In genomic region chr19:48634424-48635262, GRCh38 we compare ENCODE assay signal across 1 cellular context.
TF ChIP-seq lines count a peak whose summit lies in the region.

No MANE protein-coding gene starts in this region.

TF ChIP-seq in K562, 482 proteins besides CTCF, POLR2A, EP300 and RAD21 (continued from another document and continues in another):
- TF ChIP-seq ZNF318 (IDR thresholded peaks at IDR 0.05; ENCODE audit: borderline replicate concordance in 1 of 2, low read depth in 1 of 2) (peak in 1 of 2 experiments; percentile 42; a peak in 1 of 4 replicates), CHD4 (IDR thresholded peaks at IDR 0.05; ENCODE audit: insufficient read depth, insufficient replicate concordance, low read depth, low read length, poor library complexity, severe bottlenecking) (peak; percentile 33), USF2 (CRISPR knock-in tag; IDR thresholded peaks at IDR 0.05) (peak; percentile 96), GTF2A2 (tag; IDR thresholded peaks at IDR 0.05) (no peak), SMARCA4 (IDR thresholded peaks at IDR 0.05) (no peak), RFX7 (CRISPR knock-in tag; IDR thresholded peaks at IDR 0.05) (no peak), EHMT2 (IDR thresholded peaks at IDR 0.05) (no peak), ZNF133 (CRISPR knock-in tag; IDR thresholded peaks at IDR 0.05) (no peak), EGR1 (conservative IDR thresholded peaks at IDR 0.05) (peak; percentile 82), SRF (CRISPR knock-in tag; IDR thresholded peaks at IDR 0.05) (no peak; a peak in 2 of 4 replicates), ZNF324 (CRISPR knock-in tag; IDR thresholded peaks at IDR 0.05) (peak; percentile 37; the same call in 1 of the 2 replicates), CEBPG (CRISPR knock-in tag; IDR thresholded peaks at IDR 0.05) (no peak), CEBPG (tag; conservative IDR thresholded peaks at IDR 0.05 in 1 of 2, IDR thresholded peaks at IDR 0.05 in 1 of 2) (no peak), ZFP30 (CRISPR knock-in tag; IDR thresholded peaks at IDR 0.05; ENCODE audit: borderline replicate concordance) (no peak), ETV1 (tag; conservative IDR thresholded peaks at IDR 0.05; ENCODE audit: low read depth) (peak; percentile 57; the same call in 1 of the 2 replicates), PML (IDR thresholded peaks at IDR 0.05; ENCODE audit: low read length) (peak; percentile 16; the same call in 1 of the 2 replicates), CHD1 (IDR thresholded peaks at IDR 0.05; ENCODE audit: low read length) (no peak), MCM3 (IDR thresholded peaks at IDR 0.05) (no peak), POLR2H (tag; IDR thresholded peaks at IDR 0.05; ENCODE audit: low read depth) (peak; percentile 62; the same call in 1 of the 2 replicates), UBTF (IDR thresholded peaks at IDR 0.05; ENCODE audit: borderline replicate concordance in 1 of 2, low read depth in 2 of 2, low read length in 2 of 2) (no peak), CCNT2 (IDR thresholded peaks at IDR 0.05; ENCODE audit: borderline replicate concordance, extremely low read depth, insufficient read length, low read depth, low read length) (peak; percentile 96), ZNF197 (CRISPR knock-in tag; IDR thresholded peaks at IDR 0.05; ENCODE audit: low read depth) (no peak), ILK (tag; IDR thresholded peaks at IDR 0.05; ENCODE audit: borderline replicate concordance, low read depth) (no peak), BRF2 (IDR thresholded peaks at IDR 0.05; ENCODE audit: borderline replicate concordance, insufficient read depth, insufficient read length) (no peak), FOXA3 (CRISPR knock-in tag; conservative IDR thresholded peaks at IDR 0.05 in 1 of 2, IDR thresholded peaks at IDR 0.05 in 1 of 2) (no peak), NONO (IDR thresholded peaks at IDR 0.05; ENCODE audit: low read depth in 2 of 2, low read length in 1 of 2) (peak in 1 of 2 experiments; percentile 94; a peak in 2 of 4 replicates), MIER1 (IDR thresholded peaks at IDR 0.05; ENCODE audit: low read depth) (no peak), U2AF2 (optimal IDR thresholded peaks at IDR 0.05; ENCODE audit: low read depth, low read length) (no peak), WHSC1 (IDR thresholded peaks at IDR 0.05; ENCODE audit: low read length) (no peak), HLTF (IDR thresholded peaks at IDR 0.05) (no peak), ZFPM2 (CRISPR knock-in tag; IDR thresholded peaks at IDR 0.05) (no peak), BRD9 (IDR thresholded peaks at IDR 0.05; ENCODE audit: low read depth, partially characterized antibody) (no peak), NCOR1 (IDR thresholded peaks at IDR 0.05) (peak; percentile 92), HDAC3 (IDR thresholded peaks at IDR 0.05; ENCODE audit: borderline replicate concordance, partially characterized antibody) (no peak), TEAD1 (CRISPR knock-in tag; IDR thresholded peaks at IDR 0.05) (peak; percentile 89 to 91; a peak in 3 of 4 replicates), MLLT1 (IDR thresholded peaks at IDR 0.05) (no peak; a peak in 1 of 4 replicates), ZNF444 (CRISPR knock-in tag; IDR thresholded peaks at IDR 0.05) (no peak), ZNF253 (CRISPR knock-in tag; conservative IDR thresholded peaks at IDR 0.05) (no peak), SUPT5H (IDR thresholded peaks at IDR 0.05) (peak; percentile 71)
- TF ChIP-seq, protein P1, sequence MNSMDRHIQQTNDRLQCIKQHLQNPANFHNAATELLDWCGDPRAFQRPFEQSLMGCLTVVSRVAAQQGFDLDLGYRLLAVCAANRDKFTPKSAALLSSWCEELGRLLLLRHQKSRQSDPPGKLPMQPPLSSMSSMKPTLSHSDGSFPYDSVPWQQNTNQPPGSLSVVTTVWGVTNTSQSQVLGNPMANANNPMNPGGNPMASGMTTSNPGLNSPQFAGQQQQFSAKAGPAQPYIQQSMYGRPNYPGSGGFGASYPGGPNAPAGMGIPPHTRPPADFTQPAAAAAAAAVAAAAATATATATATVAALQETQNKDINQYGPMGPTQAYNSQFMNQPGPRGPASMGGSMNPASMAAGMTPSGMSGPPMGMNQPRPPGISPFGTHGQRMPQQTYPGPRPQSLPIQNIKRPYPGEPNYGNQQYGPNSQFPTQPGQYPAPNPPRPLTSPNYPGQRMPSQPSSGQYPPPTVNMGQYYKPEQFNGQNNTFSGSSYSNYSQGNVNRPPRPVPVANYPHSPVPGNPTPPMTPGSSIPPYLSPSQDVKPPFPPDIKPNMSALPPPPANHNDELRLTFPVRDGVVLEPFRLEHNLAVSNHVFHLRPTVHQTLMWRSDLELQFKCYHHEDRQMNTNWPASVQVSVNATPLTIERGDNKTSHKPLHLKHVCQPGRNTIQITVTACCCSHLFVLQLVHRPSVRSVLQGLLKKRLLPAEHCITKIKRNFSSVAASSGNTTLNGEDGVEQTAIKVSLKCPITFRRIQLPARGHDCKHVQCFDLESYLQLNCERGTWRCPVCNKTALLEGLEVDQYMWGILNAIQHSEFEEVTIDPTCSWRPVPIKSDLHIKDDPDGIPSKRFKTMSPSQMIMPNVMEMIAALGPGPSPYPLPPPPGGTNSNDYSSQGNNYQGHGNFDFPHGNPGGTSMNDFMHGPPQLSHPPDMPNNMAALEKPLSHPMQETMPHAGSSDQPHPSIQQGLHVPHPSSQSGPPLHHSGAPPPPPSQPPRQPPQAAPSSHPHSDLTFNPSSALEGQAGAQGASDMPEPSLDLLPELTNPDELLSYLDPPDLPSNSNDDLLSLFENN (IDR thresholded peaks at IDR 0.05; ENCODE audit: low read depth in 2 of 2, low read length in 2 of 2): peak in 1 of 2 experiments; percentile 40; a peak in 1 of 4 replicates
- TF ChIP-seq, protein P2, sequence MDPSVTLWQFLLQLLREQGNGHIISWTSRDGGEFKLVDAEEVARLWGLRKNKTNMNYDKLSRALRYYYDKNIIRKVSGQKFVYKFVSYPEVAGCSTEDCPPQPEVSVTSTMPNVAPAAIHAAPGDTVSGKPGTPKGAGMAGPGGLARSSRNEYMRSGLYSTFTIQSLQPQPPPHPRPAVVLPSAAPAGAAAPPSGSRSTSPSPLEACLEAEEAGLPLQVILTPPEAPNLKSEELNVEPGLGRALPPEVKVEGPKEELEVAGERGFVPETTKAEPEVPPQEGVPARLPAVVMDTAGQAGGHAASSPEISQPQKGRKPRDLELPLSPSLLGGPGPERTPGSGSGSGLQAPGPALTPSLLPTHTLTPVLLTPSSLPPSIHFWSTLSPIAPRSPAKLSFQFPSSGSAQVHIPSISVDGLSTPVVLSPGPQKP (CRISPR knock-in tag; IDR thresholded peaks at IDR 0.05): no peak
- TF ChIP-seq, protein P3, sequence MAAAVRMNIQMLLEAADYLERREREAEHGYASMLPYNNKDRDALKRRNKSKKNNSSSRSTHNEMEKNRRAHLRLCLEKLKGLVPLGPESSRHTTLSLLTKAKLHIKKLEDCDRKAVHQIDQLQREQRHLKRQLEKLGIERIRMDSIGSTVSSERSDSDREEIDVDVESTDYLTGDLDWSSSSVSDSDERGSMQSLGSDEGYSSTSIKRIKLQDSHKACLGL (CRISPR knock-in tag; IDR thresholded peaks at IDR 0.05; ENCODE audit: borderline replicate concordance, poor library complexity, severe bottlenecking): no peak
- TF ChIP-seq, protein P4, sequence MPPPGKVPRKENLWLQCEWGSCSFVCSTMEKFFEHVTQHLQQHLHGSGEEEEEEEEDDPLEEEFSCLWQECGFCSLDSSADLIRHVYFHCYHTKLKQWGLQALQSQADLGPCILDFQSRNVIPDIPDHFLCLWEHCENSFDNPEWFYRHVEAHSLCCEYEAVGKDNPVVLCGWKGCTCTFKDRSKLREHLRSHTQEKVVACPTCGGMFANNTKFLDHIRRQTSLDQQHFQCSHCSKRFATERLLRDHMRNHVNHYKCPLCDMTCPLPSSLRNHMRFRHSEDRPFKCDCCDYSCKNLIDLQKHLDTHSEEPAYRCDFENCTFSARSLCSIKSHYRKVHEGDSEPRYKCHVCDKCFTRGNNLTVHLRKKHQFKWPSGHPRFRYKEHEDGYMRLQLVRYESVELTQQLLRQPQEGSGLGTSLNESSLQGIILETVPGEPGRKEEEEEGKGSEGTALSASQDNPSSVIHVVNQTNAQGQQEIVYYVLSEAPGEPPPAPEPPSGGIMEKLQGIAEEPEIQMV (tag; conservative IDR thresholded peaks at IDR 0.05; ENCODE audit: low read depth): no peak
